Comparison of ENCODE assay signal across 9 cellular contexts in genomic region chr19:32287811-32288227, GRCh38. TPM values are rescaled to one million over a fixed set of nuclear protein-coding genes. Genes with fewer than 3 reads are reported as not detected.
DNase-seq lines count a peak whose midpoint lies in the region; ATAC-seq lines count a peak whose summit lies in the region.
"Had no signal": no experiment of that assay in that cellular context is flagged by ENCODE, and none has a peak within 500 bp of the region (broad histone marks: within the 10 kb centered on the region; RNA-seq: fewer than 3 reads in every experiment).

No MANE protein-coding gene starts in this region.

- no peak overlapping the region for H3K27ac ChIP-seq in right cardiac atrium (ENCODE audit: low read length)

- H3K36me3 ChIP-seq in adipocyte (ENCODE audit: control insufficient read depth, insufficient read depth, low read length, severe bottlenecking), result no peaks in the 10 kb centered on the region

- H3K4me3 Mint-ChIP-seq in stimulated activated naive B cell treated with anti-CD40 and anti-IgM and Interleukin-4, amounts not matched to agents 10 μg/mL and 1 μg/mL and 100 μg/mL, for 72 hours, result no peak overlapping the region

- H3K27ac Mint-ChIP-seq in stimulated activated naive B cell treated with anti-CD40 and anti-IgM and Interleukin-4, amounts not matched to agents 10 μg/mL and 1 μg/mL and 100 μg/mL, for 72 hours, result no peak overlapping the region
- H3K27ac Mint-ChIP-seq: activated naive CD4-positive, alpha-beta T cell treated with anti-CD3 and anti-CD28 coated beads, Interleukin-2, amount 50 U/mL, for 72 hours had no signal

- H3K27me3 ChIP-seq in adipocyte (replicated peaks; ENCODE audit: control insufficient read depth, insufficient read depth, low read length) (peaks cover 25% of the 10 kb centered on the region), right cardiac atrium (ENCODE audit: control insufficient read depth, insufficient read depth) (no peaks in the 10 kb centered on the region)

- ATAC-seq in right cardiac atrium (peak; percentile 90 to 94), GM19467 (IDR thresholded peaks at IDR 0.05; ENCODE audit: unreplicated experiment) (no peak)
- no peak for ATAC-seq in stimulated activated naive B cell treated with anti-CD40 and anti-IgM and Interleukin-4, amounts not matched to agents 10 μg/mL and 1 μg/mL and 100 μg/mL, for 72 hours (replicated peaks)
- ATAC-seq: activated naive CD4-positive, alpha-beta T cell treated with anti-CD3 and anti-CD28 coated beads, Interleukin-2, amount 50 U/mL, for 72 hours had no signal

- H3K9me3 ChIP-seq in adipocyte (ENCODE audit: control insufficient read depth, low read length), result no peaks in the 10 kb centered on the region
- H3K9me3 ChIP-seq in right cardiac atrium (ENCODE audit: control insufficient read depth, low read length), result no peaks in the 10 kb centered on the region

- intact Hi-C loops in right cardiac atrium (cut with DNase I), result no loop called here

- peaks cover 52 to 66% of the 10 kb centered on the region in 2 donors for H3K27me3 Mint-ChIP-seq in stimulated activated naive B cell treated with anti-CD40 and anti-IgM and Interleukin-4, amounts not matched to agents 10 μg/mL and 1 μg/mL and 100 μg/mL, for 72 hours

- H3K4me1 Mint-ChIP-seq in stimulated activated naive B cell treated with anti-CD40 and anti-IgM and Interleukin-4, amounts not matched to agents 10 μg/mL and 1 μg/mL and 100 μg/mL, for 72 hours, result peaks cover 9 to 15% of the 10 kb centered on the region in 2 donors

- 21% methylated on average over 12 of the region's 12 CpGs for WGBS in right cardiac atrium

- H3K4me1 ChIP-seq in adipocyte (ENCODE audit: control insufficient read depth, insufficient read depth, low read length), result peaks cover 17% of the 10 kb centered on the region
- H3K4me1 ChIP-seq in right cardiac atrium (ENCODE audit: control insufficient read depth, insufficient read depth, low read length), result no peaks in the 10 kb centered on the region

- DNase-seq in NCI-H146 (lab: John Stamatoyannopoulos, UW), result peak; percentile 16
- no peak for DNase-seq in NCI-H146 treated with DMSO at 0.1 percent for 48 hours (lab: John Stamatoyannopoulos, UW; ENCODE audit: unreplicated experiment)
- peak; percentile 75 for DNase-seq in LHCN-M2 (ENCODE audit: low read depth)
- peak; percentile 33 for DNase-seq in adipocyte (ENCODE audit: low read depth)
- peak; percentile 83 to 95 (median 89) for DNase-seq in right cardiac atrium
- peak; percentile 19 for DNase-seq in skeletal muscle cell (ENCODE audit: low read depth)
- DNase-seq in stimulated activated naive B cell treated with anti-CD40 and anti-IgM and Interleukin-4, amounts not matched to agents 10 μg/mL and 1 μg/mL and 100 μg/mL, for 72 hours, result no peak

- H3K36me3 Mint-ChIP-seq in stimulated activated naive B cell treated with anti-CD40 and anti-IgM and Interleukin-4, amounts not matched to agents 10 μg/mL and 1 μg/mL and 100 μg/mL, for 72 hours, result no peaks in the 10 kb centered on the region
- H3K36me3 Mint-ChIP-seq: activated naive CD4-positive, alpha-beta T cell treated with anti-CD3 and anti-CD28 coated beads, Interleukin-2, amount 50 U/mL, for 72 hours had no signal

- peak overlapping the region; percentile 63 for H3K9ac ChIP-seq in adipocyte (ENCODE audit: low read length)

- peaks cover 0 to 3% of the 10 kb centered on the region in 2 donors for H3K9me3 Mint-ChIP-seq in stimulated activated naive B cell treated with anti-CD40 and anti-IgM and Interleukin-4, amounts not matched to agents 10 μg/mL and 1 μg/mL and 100 μg/mL, for 72 hours
- H3K9me3 Mint-ChIP-seq: activated naive CD4-positive, alpha-beta T cell treated with anti-CD3 and anti-CD28 coated beads, Interleukin-2, amount 50 U/mL, for 72 hours had no signal

- peak overlapping the region; percentile 64 for H3K4me3 ChIP-seq in adipocyte (ENCODE audit: low read length)
- no peak overlapping the region for H3K4me3 ChIP-seq in right cardiac atrium (ENCODE audit: low read length)
- no peak overlapping the region for H3K4me3 ChIP-seq in skeletal muscle cell (ENCODE audit: low read depth, low read length)

RNA-seq across cellular contexts. Expression of gene ZNF507, which starts 57.6 kb away (rescaled TPM):
- total RNA-seq in LHCN-M2 (2014; rRNA removed) (6.4 and 8.7 TPM in 2 replicates), right cardiac atrium (10 to 100 TPM; 13.9 to 19.5 (median 16.0) TPM)
- 2.8 TPM for polyA plus RNA-seq in LHCN-M2 (2012)
- polyA plus RNA-seq in right cardiac atrium, result 3.6 TPM

Comparison
In these comparisons a context has a peak if more than half of its experiments do, and no peak if none do; other contexts are left out.
1. DNase-seq: peak in NCI-H146 (single experiment), LHCN-M2 (single experiment), adipocyte (single experiment), right cardiac atrium (3 of 3) and skeletal muscle cell (single experiment); none in NCI-H146 treated with DMSO at 0.1 percent for 48 hours (single experiment) and stimulated activated naive B cell treated with anti-CD40 and anti-IgM and Interleukin-4, amounts not matched to agents 10 μg/mL and 1 μg/mL and 100 μg/mL, for 72 hours (single experiment).
2. ATAC-seq: peak in right cardiac atrium (2 of 2); none in stimulated activated naive B cell treated with anti-CD40 and anti-IgM and Interleukin-4, amounts not matched to agents 10 μg/mL and 1 μg/mL and 100 μg/mL, for 72 hours (0 of 2) and GM19467 (single experiment).